21 cellular contexts compared by ENCODE assay signal in genomic region chr13:78437781-78438180, GRCh38.
DNase-seq lines count a peak whose midpoint lies in the region; ATAC-seq and TF ChIP-seq lines count a peak whose summit lies in the region.
"Had no signal": no experiment of that assay in that cellular context is flagged by ENCODE, and none has a peak within 500 bp of the region (broad histone marks: within the 10 kb centered on the region; RNA-seq: fewer than 3 reads in every experiment).

No MANE protein-coding gene starts in this region.

- no peaks in the 10 kb centered on the region for H3K9me3 Mint-ChIP-seq in glutamatergic neuron (ENCODE audit: unreplicated experiment)
- H3K9me3 Mint-ChIP-seq: CD8-positive, alpha-beta T cell had no signal

- no peaks in the 10 kb centered on the region for H3K4me1 ChIP-seq in prostate gland (replicated peaks)
- H3K4me1 ChIP-seq: BLaER1, HAP-1 had no signal

- no peaks in the 10 kb centered on the region for H3K27me3 ChIP-seq in prostate gland (replicated peaks; ENCODE audit: insufficient read depth)
- H3K27me3 ChIP-seq: BLaER1 had no signal

- H3K27ac Mint-ChIP-seq in glutamatergic neuron (ENCODE audit: unreplicated experiment): no peak overlapping the region
- H3K27ac Mint-ChIP-seq: B cell; CD4-positive, CD25-positive, alpha-beta regulatory T cell; CD8-positive, alpha-beta T cell; HFFc6 had no signal

- peak; percentile 60 for ATAC-seq in GM18867 (IDR thresholded peaks at IDR 0.05; ENCODE audit: unreplicated experiment)
- ATAC-seq: CD8-positive, alpha-beta T cell had no signal

- H3K27me3 Mint-ChIP-seq in glutamatergic neuron (ENCODE audit: unreplicated experiment): no peaks in the 10 kb centered on the region
- H3K27me3 Mint-ChIP-seq: B cell had no signal

- no peak overlapping the region for H3K27ac ChIP-seq in prostate gland
- H3K27ac ChIP-seq: 22Rv1, BLaER1, C4-2B had no signal

- no peaks in the 10 kb centered on the region for H3K9me3 ChIP-seq in prostate gland
- H3K9me3 ChIP-seq: BLaER1, Caco-2, HAP-1 had no signal

- H3K36me3 ChIP-seq in prostate gland: no peaks in the 10 kb centered on the region
- H3K36me3 ChIP-seq: BLaER1, HAP-1 had no signal

- TF ChIP-seq POLR2A in prostate gland (IDR thresholded peaks at IDR 0.05): no peak

- intact Hi-C loops in prostate gland (cut with DNase I): no loop called here

- H3K4me3 Mint-ChIP-seq in glutamatergic neuron (ENCODE audit: unreplicated experiment): no peak overlapping the region
- H3K4me3 Mint-ChIP-seq: B cell; CD4-positive, CD25-positive, alpha-beta regulatory T cell; CD8-positive, alpha-beta T cell; HFFc6 had no signal

- H3K4me3 ChIP-seq in prostate gland: no peak overlapping the region
- H3K4me3 ChIP-seq: BLaER1, HAP-1 had no signal

- no peak for TF ChIP-seq CTCF in prostate gland (IDR thresholded peaks at IDR 0.05)
- no peak for TF ChIP-seq CTCF in glutamatergic neuron (IDR thresholded peaks at IDR 0.05; ENCODE audit: partially characterized antibody, unreplicated experiment)

- H3K4me1 Mint-ChIP-seq in glutamatergic neuron (ENCODE audit: low read depth, unreplicated experiment): peaks cover 9% of the 10 kb centered on the region
- H3K4me1 Mint-ChIP-seq: CD4-positive, CD25-positive, alpha-beta regulatory T cell had no signal

- WGBS in prostate gland: 46% methylated on average over 4 of the region's 4 CpGs

- DNase-seq in DMS53 (lab: John Stamatoyannopoulos, UW) (peak; percentile 1), DMS53 treated with DMSO at 0.1 percent for 48 hours (lab: John Stamatoyannopoulos, UW; ENCODE audit: unreplicated experiment) (no peak), NCI-H1092 (lab: John Stamatoyannopoulos, UW) (peak; percentile 31), NCI-H526 treated with DMSO at 0.1 percent for 48 hours (lab: John Stamatoyannopoulos, UW) (peak; percentile 31), prostate gland (ENCODE audit: low spot score) (no peak), glutamatergic neuron (no peak), iPS-NIHi11 (ENCODE audit: low spot score) (no peak)
- DNase-seq: Caco-2; CD4-positive, CD25-positive, alpha-beta regulatory T cell; CD8-positive, alpha-beta T cell; DMS153; DMS79 treated with DMSO at 0.1 percent for 48 hours; GF-D8; GOT3; HFFc6 had no signal

- H3K36me3 Mint-ChIP-seq in glutamatergic neuron (ENCODE audit: unreplicated experiment): no peaks in the 10 kb centered on the region
- H3K36me3 Mint-ChIP-seq: CD4-positive, CD25-positive, alpha-beta regulatory T cell; CD8-positive, alpha-beta T cell had no signal

Comparison
In these comparisons a context has a peak if more than half of its experiments do, and no peak if none do; other contexts are left out.
1. DNase-seq: peak in DMS53 (single experiment), NCI-H1092 (single experiment) and NCI-H526 treated with DMSO at 0.1 percent for 48 hours (single experiment); none in DMS53 treated with DMSO at 0.1 percent for 48 hours (single experiment), prostate gland (single experiment), glutamatergic neuron (single experiment) and iPS-NIHi11 (single experiment).